1 cellular context compared by ENCODE assay signal in the genomic region with DNA sequence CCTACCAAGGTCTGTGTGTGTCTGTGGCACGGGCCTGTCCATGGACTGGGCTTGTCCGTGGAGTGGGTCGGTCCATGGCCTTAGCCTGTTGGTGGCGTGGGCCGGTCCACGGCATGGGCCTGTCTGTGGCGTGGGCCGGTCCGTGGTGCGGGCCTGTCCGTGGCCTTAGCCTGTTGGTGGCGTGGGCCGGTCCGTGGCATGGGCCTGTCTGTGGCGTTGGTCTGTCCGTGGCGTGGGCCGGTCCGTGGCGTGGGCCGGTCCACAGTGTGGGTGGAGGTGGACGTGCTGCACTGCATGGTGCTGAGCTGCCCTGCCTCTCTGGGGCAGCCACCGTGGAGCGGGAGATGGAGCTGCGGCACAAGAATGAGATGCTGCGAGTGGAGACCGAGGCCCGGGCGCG. TPM values are rescaled to one million over a fixed set of nuclear protein-coding genes. Genes with fewer than 3 reads are reported as not detected.
"Had no signal": no experiment of that assay in that cellular context is flagged by ENCODE, and none has a peak within 500 bp of the region (broad histone marks: within the 10 kb centered on the region; RNA-seq: fewer than 3 reads in every experiment).

No MANE protein-coding gene starts in this region.

RNA-seq across cellular contexts. Expression of a gene that starts 32.3 kb away (rescaled TPM):
- total RNA-seq: cerebellum had no signal
